In the genomic region with DNA sequence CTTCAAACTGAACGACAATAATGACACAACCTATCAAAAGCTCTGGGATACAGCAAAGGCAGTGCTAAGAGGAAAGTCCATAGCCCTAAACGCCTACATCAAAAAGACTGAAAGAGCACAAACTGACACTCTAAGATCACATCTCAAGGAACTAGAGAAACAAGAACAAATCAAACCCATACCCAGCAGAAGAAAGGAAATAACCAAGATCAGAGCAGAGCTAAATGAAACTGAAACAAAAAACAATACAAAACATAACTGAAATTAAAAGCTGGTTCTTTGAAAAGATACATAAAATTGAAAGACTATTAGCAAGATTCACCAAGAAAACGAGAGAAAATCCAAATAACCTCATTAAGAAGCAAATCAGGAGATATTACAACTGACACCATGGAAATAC, we compare ENCODE assay signal across 1 cellular context.
A peak's percentile ranks its signal among the peaks of the same experiment; 100 is the strongest.
TF ChIP-seq lines count a peak whose summit lies in the region.
"Not testable (repeated sequence)": the region's sequence is repeated elsewhere in the genome, so short reads cannot be mapped to it uniquely, and the experiment has no call there.

No MANE protein-coding gene starts in this region.

TF ChIP-seq in HepG2, 621 proteins besides CTCF, POLR2A, EP300 and RAD21:
- 0 out of 2 replicates have a peak, but pooled peaks have one; percentile 65 for TF ChIP-seq SOX6 (IDR thresholded peaks at IDR 0.05)
- TF ChIP-seq SOX6, FOXA1 (CRISPR knock-in tag; IDR thresholded peaks at IDR 0.05): not testable (repeated sequence)
- TF ChIP-seq FOXA1 (IDR thresholded peaks at IDR 0.05): 0 out of 2 replicates have a peak, but pooled peaks have one; percentile 11
